ENCODE assay signal across 12 cellular contexts in the genomic region with DNA sequence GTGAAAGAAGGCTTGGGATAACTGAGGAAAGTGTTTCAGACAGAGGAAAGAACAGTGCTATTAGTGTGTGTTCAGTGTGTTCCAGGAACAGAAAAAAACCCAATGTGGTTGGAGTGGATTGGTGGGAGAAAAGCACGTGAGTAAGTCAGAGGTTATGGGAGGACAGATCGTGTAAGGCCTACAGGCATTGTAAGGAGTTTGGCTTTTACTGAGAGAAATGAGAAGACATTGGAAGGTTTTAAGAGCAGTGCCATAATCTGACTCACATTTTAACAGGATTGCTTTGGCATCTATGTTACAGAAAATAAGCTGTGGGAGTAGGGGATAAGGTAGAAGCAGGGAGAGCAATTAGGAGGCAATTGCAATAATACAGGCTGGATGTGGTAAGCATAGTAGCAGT. TPM values are rescaled to one million over a fixed set of nuclear protein-coding genes. Genes with fewer than 3 reads are reported as not detected.
DNase-seq lines count a peak whose midpoint lies in the region; ATAC-seq and TF ChIP-seq lines count a peak whose summit lies in the region.
"Had no signal": no experiment of that assay in that cellular context is flagged by ENCODE, and none has a peak within 500 bp of the region (broad histone marks: within the 10 kb centered on the region; RNA-seq: fewer than 3 reads in every experiment).

No MANE protein-coding gene starts in this region.

- H3K4me3 Mint-ChIP-seq in CD4-positive, CD25-positive, alpha-beta regulatory T cell: peak overlapping the region; percentile 27 to 95 (median 61)
- peak overlapping the region; percentile 51 for H3K4me3 Mint-ChIP-seq in dendritic cell treated with granulocyte-macrophage colony-stimulating factor and Interleukin-4, amounts not matched to agents 40 ng/mL and 50 ng/mL, for 4 days
- peak overlapping the region; percentile 46 for H3K4me3 Mint-ChIP-seq in osteocyte (ENCODE audit: unreplicated experiment)

- H3K27me3 ChIP-seq in CD4-positive, CD25-positive, alpha-beta regulatory T cell (ENCODE audit: control insufficient read depth, insufficient read depth, low read length): no peaks in the 10 kb centered on the region
- no peaks in the 10 kb centered on the region for H3K27me3 ChIP-seq in MG63

- peak overlapping the region; percentile 53 for H3K4me3 ChIP-seq in CD4-positive, CD25-positive, alpha-beta regulatory T cell (ENCODE audit: low read depth, low read length)
- no peak overlapping the region for H3K4me3 ChIP-seq in MG63

- H3K4me1 ChIP-seq in CD4-positive, CD25-positive, alpha-beta regulatory T cell (ENCODE audit: control insufficient read depth, insufficient read depth, low read length, poor library complexity, severe bottlenecking): peaks cover 61% of the 10 kb centered on the region

- H3K27ac Mint-ChIP-seq in CD4-positive, CD25-positive, alpha-beta regulatory T cell: peak overlapping the region; percentile 34 to 85 (median 55)
- H3K27ac Mint-ChIP-seq in dendritic cell treated with granulocyte-macrophage colony-stimulating factor and Interleukin-4, amounts not matched to agents 40 ng/mL and 50 ng/mL, for 4 days: peak overlapping the region; percentile 7
- peak overlapping the region; percentile 61 for H3K27ac Mint-ChIP-seq in osteocyte (ENCODE audit: unreplicated experiment)

- TF ChIP-seq CTCF in osteocyte (IDR thresholded peaks at IDR 0.05) (no peak), GM13977 (IDR thresholded peaks at IDR 0.05; ENCODE audit: extremely low read depth, insufficient read depth, missing control alignments) (no peak)

- no peak overlapping the region for H3K27ac ChIP-seq in CD4-positive, CD25-positive, alpha-beta regulatory T cell (ENCODE audit: insufficient read depth, low read length, poor library complexity, severe bottlenecking)
- H3K27ac ChIP-seq: HL-60 had no signal

- peaks cover 0 to 1% (median 0%) of the 10 kb centered on the region in 7 donors for H3K9me3 Mint-ChIP-seq in CD4-positive, CD25-positive, alpha-beta regulatory T cell
- no peaks in the 10 kb centered on the region for H3K9me3 Mint-ChIP-seq in dendritic cell treated with granulocyte-macrophage colony-stimulating factor and Interleukin-4, amounts not matched to agents 40 ng/mL and 50 ng/mL, for 4 days
- H3K9me3 Mint-ChIP-seq in osteocyte (ENCODE audit: unreplicated experiment): no peaks in the 10 kb centered on the region

- intact Hi-C loops in dendritic cell treated with granulocyte-macrophage colony-stimulating factor and Interleukin-4, amounts not matched to agents 40 ng/mL and 50 ng/mL, for 4 days (cut with micrococcal nuclease): loop anchor here (5.0 kb wide), 1 partner anchor 48 kb away; no protein-coding TSS in a partner anchor

- ATAC-seq in CD4-positive, CD25-positive, alpha-beta regulatory T cell (ENCODE audit: low read depth in 2 of 2): no peak
- ATAC-seq in GM21515 (IDR thresholded peaks at IDR 0.05; ENCODE audit: unreplicated experiment): no peak
- ATAC-seq: activated CD4-positive, CD25-positive, alpha-beta regulatory T cell treated with anti-CD3 and anti-CD28 coated beads, Interleukin-2, amount 50 U/mL, for 24 hours had no signal

- H3K27me3 Mint-ChIP-seq in CD4-positive, CD25-positive, alpha-beta regulatory T cell: no peaks in the 10 kb centered on the region
- H3K27me3 Mint-ChIP-seq in dendritic cell treated with granulocyte-macrophage colony-stimulating factor and Interleukin-4, amounts not matched to agents 40 ng/mL and 50 ng/mL, for 4 days: no peaks in the 10 kb centered on the region
- H3K27me3 Mint-ChIP-seq in osteocyte (ENCODE audit: unreplicated experiment): no peaks in the 10 kb centered on the region

- no peak for DNase-seq in CD4-positive, CD25-positive, alpha-beta regulatory T cell
- DNase-seq in MG63 (peak; percentile 39), osteocyte (ENCODE audit: extremely low spot score, unreplicated experiment) (no peak), GM13977 (ENCODE audit: low spot score) (no peak), glomerular visceral epithelial cell (ENCODE audit: extremely low spot score) (no peak), HPDE6-E6E7 (ENCODE audit: extremely low spot score) (no peak)
- DNase-seq: NCI-H345 had no signal

- peaks cover 36 to 68% (median 43%) of the 10 kb centered on the region in 4 donors for H3K4me1 Mint-ChIP-seq in CD4-positive, CD25-positive, alpha-beta regulatory T cell
- peaks cover 28% of the 10 kb centered on the region for H3K4me1 Mint-ChIP-seq in dendritic cell treated with granulocyte-macrophage colony-stimulating factor and Interleukin-4, amounts not matched to agents 40 ng/mL and 50 ng/mL, for 4 days (ENCODE audit: low read depth)
- H3K4me1 Mint-ChIP-seq in osteocyte (ENCODE audit: unreplicated experiment): peaks cover 55% of the 10 kb centered on the region

- H3K36me3 ChIP-seq in CD4-positive, CD25-positive, alpha-beta regulatory T cell (ENCODE audit: control insufficient read depth, insufficient read depth, low read length): peaks cover 48% of the 10 kb centered on the region
- H3K36me3 ChIP-seq in MG63: peaks cover 62% of the 10 kb centered on the region

- peaks cover 30% of the 10 kb centered on the region for H3K36me3 Mint-ChIP-seq in CD4-positive, CD25-positive, alpha-beta regulatory T cell
- peaks cover 73% of the 10 kb centered on the region for H3K36me3 Mint-ChIP-seq in dendritic cell treated with granulocyte-macrophage colony-stimulating factor and Interleukin-4, amounts not matched to agents 40 ng/mL and 50 ng/mL, for 4 days (ENCODE audit: low read depth)
- peaks cover 26% of the 10 kb centered on the region for H3K36me3 Mint-ChIP-seq in osteocyte (ENCODE audit: unreplicated experiment)

- in situ Hi-C loops in GM13977 (cut with MboI; ENCODE audit: low pct_unique_long_range_greater_than_20kb, low sequenced_read_pairs, unreplicated experiment): no loop called here

- H3K9me3 ChIP-seq in CD4-positive, CD25-positive, alpha-beta regulatory T cell (ENCODE audit: control insufficient read depth in 2 of 2, low read length in 2 of 2): no peaks in the 10 kb centered on the region
- no peaks in the 10 kb centered on the region for H3K9me3 ChIP-seq in MG63

RNA-seq across cellular contexts. Expression of gene ARPC5, which starts 4.8 kb away (rescaled TPM):
- 76.3 TPM for total RNA-seq in CD4-positive, CD25-positive, alpha-beta regulatory T cell
- polyA plus RNA-seq in CD4-positive, CD25-positive, alpha-beta regulatory T cell: 100 to 1,000 TPM; 347 to 541 (median 415) TPM
- total RNA-seq in MG63 (2014; rRNA removed; shearing (Covaris generic); ENCODE audit: low replicate concordance): 232 and 372 TPM in 2 replicates
- total RNA-seq in osteocyte: 126 and 127 TPM in 2 replicates

RNA-seq across cellular contexts. Expression of gene APOBEC4, which starts 22.4 kb away (rescaled TPM):
- total RNA-seq in CD4-positive, CD25-positive, alpha-beta regulatory T cell: not detected
- not detected for polyA plus RNA-seq in CD4-positive, CD25-positive, alpha-beta regulatory T cell
- not detected in 2 replicates for total RNA-seq in MG63 (2014; rRNA removed; shearing (Covaris generic); ENCODE audit: low replicate concordance)
- not detected in 2 replicates for total RNA-seq in osteocyte
- total RNA-seq: lung microvascular endothelial cell had no signal

RNA-seq across cellular contexts. Expression of gene NCF2, which starts 40.5 kb away (rescaled TPM):
- 9.3 TPM for total RNA-seq in CD4-positive, CD25-positive, alpha-beta regulatory T cell
- 10 to 100 TPM in 1 of 4 donors, 1 to 10 TPM in 3; 2.8 to 20.0 (median 5.4) TPM for polyA plus RNA-seq in CD4-positive, CD25-positive, alpha-beta regulatory T cell
- total RNA-seq in MG63 (2014; rRNA removed; shearing (Covaris generic); ENCODE audit: low replicate concordance): 0.53 and 0.64 TPM in 2 replicates
- total RNA-seq in osteocyte: not detected in 2 replicates
- total RNA-seq: lung microvascular endothelial cell had no signal

Comparison
In these comparisons a context has a peak if more than half of its experiments do, and no peak if none do; other contexts are left out.
1. H3K27ac Mint-ChIP-seq: peak in every context shown above with its lines; median percentile 61 in osteocyte; 55 in CD4-positive, CD25-positive, alpha-beta regulatory T cell; 7 in dendritic cell treated with granulocyte-macrophage colony-stimulating factor and Interleukin-4, amounts not matched to agents 40 ng/mL and 50 ng/mL, for 4 days.